ENCODE assay signal across 10 cellular contexts in the genomic region with DNA sequence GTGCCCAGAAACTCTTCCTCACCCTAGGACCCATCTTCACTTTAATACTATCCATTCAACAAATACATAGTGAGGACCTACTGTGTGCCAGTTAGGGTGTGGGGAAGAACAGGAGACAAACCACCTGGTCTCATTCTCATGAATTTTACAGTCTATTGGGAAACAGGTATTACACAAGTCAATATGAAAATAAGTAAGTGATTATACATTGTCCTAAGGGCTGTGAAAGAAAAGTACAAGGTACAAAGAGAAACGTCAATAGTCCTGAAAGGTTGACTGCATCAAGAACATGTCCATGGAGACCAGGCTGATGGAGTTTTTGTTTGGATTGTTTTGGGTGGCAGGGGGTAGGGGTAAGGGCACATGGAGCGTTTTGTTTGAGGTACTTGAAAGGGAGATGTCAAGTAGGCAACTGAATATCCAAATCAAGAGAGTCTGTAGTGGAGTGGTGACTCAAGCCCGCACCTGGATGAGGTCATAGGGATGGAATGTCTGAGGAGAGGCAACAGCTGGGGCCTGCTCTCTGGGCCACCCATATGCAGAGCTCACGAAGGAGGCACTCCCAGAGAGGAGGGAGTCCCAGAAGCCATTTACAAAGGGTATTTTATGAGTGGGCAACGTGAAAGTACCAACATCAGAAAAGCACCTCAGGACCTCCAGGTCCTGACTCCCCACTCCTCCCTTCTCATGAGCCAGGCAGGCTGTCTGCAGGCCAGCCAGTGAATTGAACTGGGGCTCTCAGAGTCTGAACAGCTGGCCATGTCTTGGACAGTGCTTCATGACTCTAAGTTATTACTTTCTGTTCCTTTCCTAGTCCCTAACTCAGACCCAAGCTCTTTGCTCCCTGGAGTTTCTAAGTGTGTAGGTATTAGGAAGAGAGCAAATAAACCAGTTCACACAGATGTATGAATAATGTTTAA.
A peak's percentile ranks its signal among the peaks of the same experiment; 100 is the strongest.
DNase-seq lines count a peak whose midpoint lies in the region; ATAC-seq and TF ChIP-seq lines count a peak whose summit lies in the region.
"Had no signal": no experiment of that assay in that cellular context is flagged by ENCODE, and none has a peak within 500 bp of the region (broad histone marks: within the 10 kb centered on the region; RNA-seq: fewer than 3 reads in every experiment).

No MANE protein-coding gene starts in this region.

- intact Hi-C loops in esophagus muscularis mucosa (cut with DNase I) = loop anchor here (10.0 kb wide), 1 partner anchor 586 kb away; no protein-coding TSS in a partner anchor

- TF ChIP-seq CTCF in esophagus muscularis mucosa (IDR thresholded peaks at IDR 0.05) (no peak), omental fat pad (IDR thresholded peaks at IDR 0.05) (no peak)

- no peak overlapping the region for H3K4me3 ChIP-seq in esophagus muscularis mucosa
- H3K4me3 ChIP-seq in MG63 = no peak overlapping the region
- H3K4me3 ChIP-seq: BLaER1 treated with 17β-estradiol and CSF1 and Interleukin-3, amounts not matched to agents 10 nM and 100 nM; SK-N-MC had no signal

- no peak for TF ChIP-seq POLR2A in esophagus muscularis mucosa (IDR thresholded peaks at IDR 0.05; ENCODE audit: low read depth)

- H3K9me3 ChIP-seq in esophagus muscularis mucosa (no peaks in the 10 kb centered on the region), MG63 (no peaks in the 10 kb centered on the region)

- H3K27ac ChIP-seq in esophagus muscularis mucosa (replicated peaks in 1 of 4) = peak overlapping the region; percentile 75 to 80 (median 79)
- H3K27ac ChIP-seq: BLaER1 treated with 17β-estradiol and CSF1 and Interleukin-3, amounts not matched to agents 10 nM and 100 nM; SK-N-MC had no signal

- ATAC-seq in omental fat pad (ENCODE audit: low FRiP score) = peak; percentile 35

- H3K36me3 ChIP-seq in esophagus muscularis mucosa = no peaks in the 10 kb centered on the region
- no peaks in the 10 kb centered on the region for H3K36me3 ChIP-seq in MG63

- H3K27me3 ChIP-seq in esophagus muscularis mucosa (no peaks in the 10 kb centered on the region), MG63 (no peaks in the 10 kb centered on the region)
- H3K27me3 ChIP-seq: BLaER1 treated with 17β-estradiol and CSF1 and Interleukin-3, amounts not matched to agents 10 nM and 100 nM had no signal

- peaks cover 50 to 81% (median 77%) of the 10 kb centered on the region in 4 donors for H3K4me1 ChIP-seq in esophagus muscularis mucosa

- WGBS in esophagus muscularis mucosa = 86% methylated on average over 5 of the region's 5 CpGs

- DNase-seq in DMS53 (lab: John Stamatoyannopoulos, UW) (peak; percentile 90), NCI-H2196 (lab: John Stamatoyannopoulos, UW; ENCODE audit: unreplicated experiment) (peak; percentile 73), esophagus muscularis mucosa (ENCODE audit: extremely low spot score) (no peak), omental fat pad (ENCODE audit: low spot score) (no peak), GF-D8 (lab: John Stamatoyannopoulos, UW) (no peak), MG63 (no peak), cerebellar cortex (ENCODE audit: low spot score) (no peak), cerebellum (ENCODE audit: low spot score) (no peak)

- TF ChIP-seq EP300 in esophagus muscularis mucosa (IDR thresholded peaks at IDR 0.05) = no peak

Comparison
In these comparisons a context has a peak if more than half of its experiments do, and no peak if none do; other contexts are left out.
1. DNase-seq: peak in DMS53 (single experiment) and NCI-H2196 (single experiment); none in esophagus muscularis mucosa (single experiment), omental fat pad (single experiment), GF-D8 (single experiment), MG63 (single experiment), cerebellar cortex (single experiment) and cerebellum (single experiment).